21 cellular contexts compared by ENCODE assay signal in genomic region chr5:174404848-174405247, GRCh38.
"Had no signal": no experiment of that assay in that cellular context is flagged by ENCODE, and none has a peak within 500 bp of the region (broad histone marks: within the 10 kb centered on the region; RNA-seq: fewer than 3 reads in every experiment).

No MANE protein-coding gene starts in this region.

- H3K27me3 ChIP-seq: MG63, SJCRH30 had no signal

- ATAC-seq: HepG2, SK-N-SH treated with all-trans-retinoic acid at 6 μM for 48 hours had no signal

- H3K27ac ChIP-seq: RWPE1, SJCRH30 had no signal

- H3K4me3 ChIP-seq: MG63, SJCRH30 had no signal

- H3K4me1 ChIP-seq: SJCRH30 had no signal

- H3K9me3 ChIP-seq: SJCRH30 had no signal

- H3K36me3 ChIP-seq: MG63, SJCRH30 had no signal

- DNase-seq: IMR-90, Karpas-422, KG1, MG63, NCI-H1092, NCI-H1105 treated with DMSO at 0.1 percent for 48 hours, NCI-H1417 treated with DMSO at 0.1 percent for 48 hours, NCI-H146, NCI-H1694 treated with DMSO at 0.1 percent for 48 hours, NCI-H1930, NCI-H2081, NCI-H2107, NCI-H2227 treated with DMSO at 0.1 percent for 48 hours, NCI-H524, NCI-H526 treated with DMSO at 0.1 percent for 48 hours, NCI-H748 treated with DMSO at 0.1 percent for 48 hours, SHP77 treated with DMSO at 0.1 percent for 48 hours, SJCRH30 had no signal
